In genomic region chr10:43453266-43453831, GRCh38 we compare ENCODE assay signal across 10 cellular contexts. TPM values are rescaled to one million over a fixed set of nuclear protein-coding genes. Genes with fewer than 3 reads are reported as not detected.
DNase-seq lines count a peak whose midpoint lies in the region; ATAC-seq and TF ChIP-seq lines count a peak whose summit lies in the region.
"Had no signal": no experiment of that assay in that cellular context is flagged by ENCODE, and none has a peak within 500 bp of the region (broad histone marks: within the 10 kb centered on the region; RNA-seq: fewer than 3 reads in every experiment).

No MANE protein-coding gene starts in this region.

- TF ChIP-seq CTCF in Loucy (conservative IDR thresholded peaks at IDR 0.05; ENCODE audit: low read length) (no peak), foreskin keratinocyte (conservative IDR thresholded peaks at IDR 0.05) (no peak), RWPE1 (conservative IDR thresholded peaks at IDR 0.05; ENCODE audit: low read depth) (no peak), heart right ventricle (IDR thresholded peaks at IDR 0.05) (no peak)

- H3K4me2 ChIP-seq in Loucy (ENCODE audit: low read depth, low read length, poor library complexity, severe bottlenecking) = peak overlapping the region; percentile 60

- H3K9me3 Mint-ChIP-seq in CD8-positive, alpha-beta memory T cell = peaks cover 0 to 4% (median 0%) of the 10 kb centered on the region in 5 donors

- no peaks in the 10 kb centered on the region for H3K27me3 Mint-ChIP-seq in CD8-positive, alpha-beta memory T cell

- H3K27ac Mint-ChIP-seq in CD8-positive, alpha-beta memory T cell = peak overlapping the region; percentile 95 to 98 (median 96)

- CTCF ChIA-PET in CD8-positive, alpha-beta memory T cell (lab: Charles Lee) = interaction anchor here (0.8 to 1.3 kb wide), 3 partner anchors 21 to 187 kb away, joined by 3 to 4 read pairs (median 3); no protein-coding TSS in a partner anchor
- CTCF ChIA-PET in RWPE1 (lab: Yijun Ruan, JAX) = interaction anchor here (0.9 kb wide), 1 partner anchor 34 kb away, joined by 3 read pairs; no protein-coding TSS in a partner anchor

- H3K4me1 ChIP-seq in CD8-positive, alpha-beta memory T cell (ENCODE audit: insufficient read depth, low read length) = peaks cover 51% of the 10 kb centered on the region
- H3K4me1 ChIP-seq in Loucy (ENCODE audit: insufficient read depth, low read length, poor library complexity, severe bottlenecking) = peaks cover 44% of the 10 kb centered on the region
- H3K4me1 ChIP-seq in foreskin keratinocyte = peaks cover 25% of the 10 kb centered on the region
- peaks cover 0 to 52% (median 17%) of the 10 kb centered on the region in 9 donors for H3K4me1 ChIP-seq in heart right ventricle

- peak overlapping the region; percentile 72 for H3K9ac ChIP-seq in Loucy (ENCODE audit: low read depth, low read length, poor library complexity, severe bottlenecking)

- peak overlapping the region; percentile 36 to 83 (median 77) for H3K4me3 Mint-ChIP-seq in CD8-positive, alpha-beta memory T cell

- intact Hi-C loops in Right ventricle myocardium superior (cut with DNase I) = no loop called here
- intact Hi-C loops in heart right ventricle (cut with DNase I) = loop anchor here in 1 of 10 donors (5.0 kb wide), 1 partner anchor 61 kb away; no protein-coding TSS in a partner anchor

- H3K79me2 ChIP-seq in Loucy (ENCODE audit: insufficient read depth, low read length) = peaks cover 29% of the 10 kb centered on the region

- peaks cover 38 to 55% (median 51%) of the 10 kb centered on the region in 3 donors for H3K4me1 Mint-ChIP-seq in CD8-positive, alpha-beta memory T cell

- POLR2A ChIA-PET in CD8-positive, alpha-beta memory T cell (lab: Charles Lee) = interaction anchor here (1.1 to 1.8 kb wide), 2 partner anchors 46 to 48 kb away, joined by 3 to 6 read pairs; no protein-coding TSS in a partner anchor
- POLR2A ChIA-PET in RWPE1 (lab: Yijun Ruan, JAX; ENCODE audit: low non-redundant PET) = interaction anchor here (0.6 kb wide), 1 partner anchor 91 kb away, joined by 3 read pairs; no protein-coding TSS in a partner anchor

- 78 to 84% methylated on average over 4 of the region's 4 CpGs for WGBS in heart right ventricle, 2 donors

- ATAC-seq in GM19463 (IDR thresholded peaks at IDR 0.05; ENCODE audit: unreplicated experiment) = peak; percentile 17
- ATAC-seq in foreskin keratinocyte = no peak
- no peak for ATAC-seq in Right ventricle myocardium superior (ENCODE audit: poor library complexity)
- ATAC-seq in heart right ventricle = no peak
- ATAC-seq: mucosa of descending colon had no signal

- no peaks in the 10 kb centered on the region for H3K36me3 ChIP-seq in CD8-positive, alpha-beta memory T cell (ENCODE audit: insufficient read depth, low read length)
- H3K36me3 ChIP-seq in Loucy (ENCODE audit: insufficient read depth, low read length) (no peaks in the 10 kb centered on the region), heart right ventricle (no peaks in the 10 kb centered on the region)

- H4K20me1 ChIP-seq in Loucy (ENCODE audit: insufficient read depth, low read length, poor library complexity, severe bottlenecking) = no peaks in the 10 kb centered on the region

- no peak overlapping the region for H3K27ac ChIP-seq in CD8-positive, alpha-beta memory T cell (ENCODE audit: low read depth, low read length)
- peak overlapping the region; percentile 94 for H3K27ac ChIP-seq in foreskin keratinocyte
- no peak overlapping the region for H3K27ac ChIP-seq in RWPE1
- H3K27ac ChIP-seq in heart right ventricle = peak overlapping the region in 1 of 10 donors; percentile 76

- H3K27me3 ChIP-seq in CD8-positive, alpha-beta memory T cell (ENCODE audit: insufficient read depth, low read length, poor library complexity, severe bottlenecking) = no peaks in the 10 kb centered on the region
- no peaks in the 10 kb centered on the region for H3K27me3 ChIP-seq in Loucy (ENCODE audit: insufficient read depth, low read length, poor library complexity, severe bottlenecking)
- H3K27me3 ChIP-seq in foreskin keratinocyte = no peaks in the 10 kb centered on the region
- H3K27me3 ChIP-seq in heart right ventricle = no peaks in the 10 kb centered on the region

- H3F3A ChIP-seq in Loucy (ENCODE audit: low read depth) = peaks cover 18% of the 10 kb centered on the region

- no peaks in the 10 kb centered on the region for H3K9me2 ChIP-seq in Loucy (replicated peaks; ENCODE audit: low read depth, low read length)

- H3K9me3 ChIP-seq in CD8-positive, alpha-beta memory T cell (ENCODE audit: low read length) = no peaks in the 10 kb centered on the region
- H3K9me3 ChIP-seq in Loucy (ENCODE audit: insufficient read depth, low read depth, low read length) (no peaks in the 10 kb centered on the region), heart right ventricle (no peaks in the 10 kb centered on the region)
- H3K9me3 ChIP-seq: mucosa of descending colon had no signal

- H3K4me3 ChIP-seq in CD8-positive, alpha-beta memory T cell (ENCODE audit: low read length) = peak overlapping the region; percentile 1
- peak overlapping the region; percentile 1 for H3K4me3 ChIP-seq in Loucy (ENCODE audit: low read length, poor library complexity, severe bottlenecking)
- H3K4me3 ChIP-seq in heart right ventricle = no peak overlapping the region
- H3K4me3 ChIP-seq: mucosa of descending colon had no signal

- peaks cover 0 to 7% (median 0%) of the 10 kb centered on the region in 3 donors for H3K36me3 Mint-ChIP-seq in CD8-positive, alpha-beta memory T cell

- DNase-seq in CD8-positive, alpha-beta memory T cell = peak in 1 of 5 donors; percentile 26
- DNase-seq in foreskin keratinocyte (no peak), RWPE1 (ENCODE audit: low spot score) (no peak), Right ventricle myocardium superior (no peak), heart right ventricle (no peak), NCI-H1930 (lab: John Stamatoyannopoulos, UW) (no peak)
- DNase-seq: DMS53 had no signal

- no peak overlapping the region for H2AFZ ChIP-seq in Loucy (ENCODE audit: low read length)

RNA-seq across cellular contexts. Expression of gene ZNF487, which starts 16.4 kb away (rescaled TPM):
- total RNA-seq in CD8-positive, alpha-beta memory T cell = 1 to 10 TPM; 1.5 to 4.2 TPM
- 7.9 TPM for polyA plus RNA-seq in CD8-positive, alpha-beta memory T cell
- 2.7 and 3.0 TPM in 2 replicates for total RNA-seq in foreskin keratinocyte
- polyA plus RNA-seq in foreskin keratinocyte = 1.5 and 2.3 TPM in 2 replicates
- total RNA-seq in Right ventricle myocardium superior = 2.0 TPM
- total RNA-seq in heart right ventricle = 1 to 10 TPM; 1.6 to 4.2 (median 2.4) TPM
- 1 to 10 TPM; 3.3 to 4.3 TPM for polyA plus RNA-seq in heart right ventricle

RNA-seq across cellular contexts. Expression of gene HNRNPF, which starts 44.4 kb away (rescaled TPM):
- 100 to 1,000 TPM; 562 to 566 TPM for total RNA-seq in CD8-positive, alpha-beta memory T cell
- 261 TPM for polyA plus RNA-seq in CD8-positive, alpha-beta memory T cell
- total RNA-seq in foreskin keratinocyte = 267 and 292 TPM in 2 replicates
- 155 and 182 TPM in 2 replicates for polyA plus RNA-seq in foreskin keratinocyte
- 77.5 TPM for total RNA-seq in Right ventricle myocardium superior
- 100 to 1,000 TPM in 2 of 10 donors, 10 to 100 TPM in 8; 54.7 to 113 (median 75.2) TPM for total RNA-seq in heart right ventricle
- polyA plus RNA-seq in heart right ventricle = 10 to 100 TPM; 26.4 to 77.5 TPM

Comparison
In these comparisons a context has a peak if more than half of its experiments do, and no peak if none do; other contexts are left out.
1. H3K4me3 ChIP-seq: peak in CD8-positive, alpha-beta memory T cell (single experiment) and Loucy (single experiment); none in heart right ventricle (0 of 10).